Comparison of ENCODE assay signal across 1 cellular context in the genomic region with DNA sequence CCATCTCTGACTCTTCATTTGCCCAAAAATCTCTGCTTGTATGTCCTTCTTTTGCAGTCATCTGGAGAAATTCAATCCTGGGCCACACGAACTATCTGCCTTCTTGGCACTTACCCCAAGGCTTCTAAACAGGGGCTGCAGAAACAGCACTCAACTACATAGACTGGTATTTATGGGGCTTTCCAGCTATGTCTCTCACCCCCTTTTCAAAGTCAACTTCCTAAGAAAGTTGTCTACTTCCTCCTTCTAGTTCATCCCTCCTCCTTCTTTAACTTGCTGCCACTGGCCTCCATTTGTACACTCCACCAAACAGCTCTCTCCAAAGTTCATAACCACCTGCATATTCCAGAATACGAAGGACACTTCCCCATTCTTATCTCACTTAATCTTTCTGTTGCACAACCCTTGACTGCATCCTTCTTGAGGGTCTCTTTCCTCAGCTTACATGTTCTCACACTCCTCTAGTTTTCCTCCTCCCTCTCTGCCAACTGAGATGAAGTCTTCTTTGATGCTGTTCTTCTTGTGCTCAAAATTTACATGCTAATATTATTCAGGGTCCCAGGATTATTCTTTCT.
TF ChIP-seq lines count a peak whose summit lies in the region.

No MANE protein-coding gene starts in this region.

TF ChIP-seq in K562, 482 proteins besides CTCF, POLR2A, EP300 and RAD21:
- TF ChIP-seq PCBP1 (IDR thresholded peaks at IDR 0.05; ENCODE audit: low read depth, low read length, poor library complexity, severe bottlenecking), result no peak
- TF ChIP-seq ZNF24 (IDR thresholded peaks at IDR 0.05), result no peak
- TF ChIP-seq, protein P1, sequence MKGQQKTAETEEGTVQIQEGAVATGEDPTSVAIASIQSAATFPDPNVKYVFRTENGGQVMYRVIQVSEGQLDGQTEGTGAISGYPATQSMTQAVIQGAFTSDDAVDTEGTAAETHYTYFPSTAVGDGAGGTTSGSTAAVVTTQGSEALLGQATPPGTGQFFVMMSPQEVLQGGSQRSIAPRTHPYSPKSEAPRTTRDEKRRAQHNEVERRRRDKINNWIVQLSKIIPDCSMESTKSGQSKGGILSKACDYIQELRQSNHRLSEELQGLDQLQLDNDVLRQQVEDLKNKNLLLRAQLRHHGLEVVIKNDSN (CRISPR knock-in tag; IDR thresholded peaks at IDR 0.05), result no peak
- 0 out of 2 replicates have a peak, but pooled peaks have one; percentile 24 for TF ChIP-seq SMARCA4 (IDR thresholded peaks at IDR 0.05)
- no peak for TF ChIP-seq ZNF431 (CRISPR knock-in tag; IDR thresholded peaks at IDR 0.05)
- TF ChIP-seq ZNF165 (CRISPR knock-in tag; IDR thresholded peaks at IDR 0.05; ENCODE audit: borderline replicate concordance), result no peak
- TF ChIP-seq, protein P2, sequence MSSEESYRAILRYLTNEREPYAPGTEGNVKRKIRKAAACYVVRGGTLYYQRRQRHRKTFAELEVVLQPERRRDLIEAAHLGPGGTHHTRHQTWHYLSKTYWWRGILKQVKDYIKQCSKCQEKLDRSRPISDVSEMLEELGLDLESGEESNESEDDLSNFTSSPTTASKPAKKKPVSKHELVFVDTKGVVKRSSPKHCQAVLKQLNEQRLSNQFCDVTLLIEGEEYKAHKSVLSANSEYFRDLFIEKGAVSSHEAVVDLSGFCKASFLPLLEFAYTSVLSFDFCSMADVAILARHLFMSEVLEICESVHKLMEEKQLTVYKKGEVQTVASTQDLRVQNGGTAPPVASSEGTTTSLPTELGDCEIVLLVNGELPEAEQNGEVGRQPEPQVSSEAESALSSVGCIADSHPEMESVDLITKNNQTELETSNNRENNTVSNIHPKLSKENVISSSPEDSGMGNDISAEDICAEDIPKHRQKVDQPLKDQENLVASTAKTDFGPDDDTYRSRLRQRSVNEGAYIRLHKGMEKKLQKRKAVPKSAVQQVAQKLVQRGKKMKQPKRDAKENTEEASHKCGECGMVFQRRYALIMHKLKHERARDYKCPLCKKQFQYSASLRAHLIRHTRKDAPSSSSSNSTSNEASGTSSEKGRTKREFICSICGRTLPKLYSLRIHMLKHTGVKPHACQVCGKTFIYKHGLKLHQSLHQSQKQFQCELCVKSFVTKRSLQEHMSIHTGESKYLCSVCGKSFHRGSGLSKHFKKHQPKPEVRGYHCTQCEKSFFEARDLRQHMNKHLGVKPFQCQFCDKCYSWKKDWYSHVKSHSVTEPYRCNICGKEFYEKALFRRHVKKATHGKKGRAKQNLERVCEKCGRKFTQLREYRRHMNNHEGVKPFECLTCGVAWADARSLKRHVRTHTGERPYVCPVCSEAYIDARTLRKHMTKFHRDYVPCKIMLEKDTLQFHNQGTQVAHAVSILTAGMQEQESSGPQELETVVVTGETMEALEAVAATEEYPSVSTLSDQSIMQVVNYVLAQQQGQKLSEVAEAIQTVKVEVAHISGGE (CRISPR knock-in tag; IDR thresholded peaks at IDR 0.05), result no peak
- TF ChIP-seq SPI1 (IDR thresholded peaks at IDR 0.05; ENCODE audit: borderline replicate concordance, low read depth, low read length), result peak; percentile 82
- no peak for TF ChIP-seq CBX3 (IDR thresholded peaks at IDR 0.05; ENCODE audit: borderline replicate concordance in 1 of 2, low read length in 2 of 2)
- TF ChIP-seq TCF7 (IDR thresholded peaks at IDR 0.05; ENCODE audit: borderline replicate concordance), result no peak
- TF ChIP-seq RBM22 (IDR thresholded peaks at IDR 0.05; ENCODE audit: low read depth, low read length, poor library complexity, severe bottlenecking), result no peak
- TF ChIP-seq, protein P3, sequence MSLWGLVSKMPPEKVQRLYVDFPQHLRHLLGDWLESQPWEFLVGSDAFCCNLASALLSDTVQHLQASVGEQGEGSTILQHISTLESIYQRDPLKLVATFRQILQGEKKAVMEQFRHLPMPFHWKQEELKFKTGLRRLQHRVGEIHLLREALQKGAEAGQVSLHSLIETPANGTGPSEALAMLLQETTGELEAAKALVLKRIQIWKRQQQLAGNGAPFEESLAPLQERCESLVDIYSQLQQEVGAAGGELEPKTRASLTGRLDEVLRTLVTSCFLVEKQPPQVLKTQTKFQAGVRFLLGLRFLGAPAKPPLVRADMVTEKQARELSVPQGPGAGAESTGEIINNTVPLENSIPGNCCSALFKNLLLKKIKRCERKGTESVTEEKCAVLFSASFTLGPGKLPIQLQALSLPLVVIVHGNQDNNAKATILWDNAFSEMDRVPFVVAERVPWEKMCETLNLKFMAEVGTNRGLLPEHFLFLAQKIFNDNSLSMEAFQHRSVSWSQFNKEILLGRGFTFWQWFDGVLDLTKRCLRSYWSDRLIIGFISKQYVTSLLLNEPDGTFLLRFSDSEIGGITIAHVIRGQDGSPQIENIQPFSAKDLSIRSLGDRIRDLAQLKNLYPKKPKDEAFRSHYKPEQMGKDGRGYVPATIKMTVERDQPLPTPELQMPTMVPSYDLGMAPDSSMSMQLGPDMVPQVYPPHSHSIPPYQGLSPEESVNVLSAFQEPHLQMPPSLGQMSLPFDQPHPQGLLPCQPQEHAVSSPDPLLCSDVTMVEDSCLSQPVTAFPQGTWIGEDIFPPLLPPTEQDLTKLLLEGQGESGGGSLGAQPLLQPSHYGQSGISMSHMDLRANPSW (CRISPR knock-in tag; IDR thresholded peaks at IDR 0.05), result no peak
- TF ChIP-seq, protein P4, sequence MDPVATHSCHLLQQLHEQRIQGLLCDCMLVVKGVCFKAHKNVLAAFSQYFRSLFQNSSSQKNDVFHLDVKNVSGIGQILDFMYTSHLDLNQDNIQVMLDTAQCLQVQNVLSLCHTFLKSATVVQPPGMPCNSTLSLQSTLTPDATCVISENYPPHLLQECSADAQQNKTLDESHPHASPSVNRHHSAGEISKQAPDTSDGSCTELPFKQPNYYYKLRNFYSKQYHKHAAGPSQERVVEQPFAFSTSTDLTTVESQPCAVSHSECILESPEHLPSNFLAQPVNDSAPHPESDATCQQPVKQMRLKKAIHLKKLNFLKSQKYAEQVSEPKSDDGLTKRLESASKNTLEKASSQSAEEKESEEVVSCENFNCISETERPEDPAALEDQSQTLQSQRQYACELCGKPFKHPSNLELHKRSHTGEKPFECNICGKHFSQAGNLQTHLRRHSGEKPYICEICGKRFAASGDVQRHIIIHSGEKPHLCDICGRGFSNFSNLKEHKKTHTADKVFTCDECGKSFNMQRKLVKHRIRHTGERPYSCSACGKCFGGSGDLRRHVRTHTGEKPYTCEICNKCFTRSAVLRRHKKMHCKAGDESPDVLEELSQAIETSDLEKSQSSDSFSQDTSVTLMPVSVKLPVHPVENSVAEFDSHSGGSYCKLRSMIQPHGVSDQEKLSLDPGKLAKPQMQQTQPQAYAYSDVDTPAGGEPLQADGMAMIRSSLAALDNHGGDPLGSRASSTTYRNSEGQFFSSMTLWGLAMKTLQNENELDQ (CRISPR knock-in tag; IDR thresholded peaks at IDR 0.05; ENCODE audit: borderline replicate concordance), result no peak
- no peak for TF ChIP-seq CREB1 (IDR thresholded peaks at IDR 0.05)
- TF ChIP-seq CREB1 (CRISPR knock-in tag; IDR thresholded peaks at IDR 0.05), result no peak
- no peak for TF ChIP-seq TCFL5 (CRISPR knock-in tag; conservative IDR thresholded peaks at IDR 0.05)
- TF ChIP-seq CEBPG (CRISPR knock-in tag; IDR thresholded peaks at IDR 0.05), result peak; percentile 64; the same call in 1 of the 2 replicates
- TF ChIP-seq CEBPG (tag; conservative IDR thresholded peaks at IDR 0.05 in 1 of 2, IDR thresholded peaks at IDR 0.05 in 1 of 2), result peak; percentile 53 to 70; a peak in 3 of 4 replicates
- no peak for TF ChIP-seq TAF7 (tag; IDR thresholded peaks at IDR 0.05)
- no peak for TF ChIP-seq CREM (IDR thresholded peaks at IDR 0.05; ENCODE audit: low read depth)
- TF ChIP-seq SRSF1 (IDR thresholded peaks at IDR 0.05; ENCODE audit: low read depth, low read length), result no peak
- no peak for TF ChIP-seq GABPB2 (CRISPR knock-in tag; conservative IDR thresholded peaks at IDR 0.05)
- TF ChIP-seq ZNF197 (CRISPR knock-in tag; IDR thresholded peaks at IDR 0.05; ENCODE audit: low read depth), result no peak
- TF ChIP-seq, protein P5, sequence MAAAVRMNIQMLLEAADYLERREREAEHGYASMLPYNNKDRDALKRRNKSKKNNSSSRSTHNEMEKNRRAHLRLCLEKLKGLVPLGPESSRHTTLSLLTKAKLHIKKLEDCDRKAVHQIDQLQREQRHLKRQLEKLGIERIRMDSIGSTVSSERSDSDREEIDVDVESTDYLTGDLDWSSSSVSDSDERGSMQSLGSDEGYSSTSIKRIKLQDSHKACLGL (CRISPR knock-in tag; IDR thresholded peaks at IDR 0.05; ENCODE audit: borderline replicate concordance, poor library complexity, severe bottlenecking), result no peak
- peak; percentile 47; the same call in 1 of the 2 replicates for TF ChIP-seq CTBP1 (IDR thresholded peaks at IDR 0.05; ENCODE audit: borderline replicate concordance)
- TF ChIP-seq CEBPB (tag; IDR thresholded peaks at IDR 0.05), result peak; percentile 91
- no peak for TF ChIP-seq KLF6 (CRISPR knock-in tag; IDR thresholded peaks at IDR 0.05; ENCODE audit: borderline replicate concordance)
- TF ChIP-seq SMARCE1 (IDR thresholded peaks at IDR 0.05), result peak; percentile 64; the same call in 1 of the 2 replicates
- TF ChIP-seq GATA2 (CRISPR knock-in tag; IDR thresholded peaks at IDR 0.05), result 0 out of 2 replicates have a peak, but pooled peaks have one; percentile 23
- no peak for TF ChIP-seq MED1 (CRISPR knock-in tag; IDR thresholded peaks at IDR 0.05; ENCODE audit: borderline replicate concordance)
- TF ChIP-seq KAT7 (CRISPR knock-in tag; IDR thresholded peaks at IDR 0.05; ENCODE audit: borderline replicate concordance), result no peak
- peak; percentile 57 to 60; a peak in 3 of 4 replicates for TF ChIP-seq TRIM24 (IDR thresholded peaks at IDR 0.05)
- TF ChIP-seq, protein P6, sequence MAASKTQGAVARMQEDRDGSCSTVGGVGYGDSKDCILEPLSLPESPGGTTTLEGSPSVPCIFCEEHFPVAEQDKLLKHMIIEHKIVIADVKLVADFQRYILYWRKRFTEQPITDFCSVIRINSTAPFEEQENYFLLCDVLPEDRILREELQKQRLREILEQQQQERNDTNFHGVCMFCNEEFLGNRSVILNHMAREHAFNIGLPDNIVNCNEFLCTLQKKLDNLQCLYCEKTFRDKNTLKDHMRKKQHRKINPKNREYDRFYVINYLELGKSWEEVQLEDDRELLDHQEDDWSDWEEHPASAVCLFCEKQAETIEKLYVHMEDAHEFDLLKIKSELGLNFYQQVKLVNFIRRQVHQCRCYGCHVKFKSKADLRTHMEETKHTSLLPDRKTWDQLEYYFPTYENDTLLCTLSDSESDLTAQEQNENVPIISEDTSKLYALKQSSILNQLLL (CRISPR knock-in tag; IDR thresholded peaks at IDR 0.05; ENCODE audit: borderline replicate concordance), result no peak
- no peak for TF ChIP-seq CBX1 (IDR thresholded peaks at IDR 0.05; ENCODE audit: low read depth)
- no peak for TF ChIP-seq TAF15 (IDR thresholded peaks at IDR 0.05; ENCODE audit: low read depth, low read length)
- TF ChIP-seq, protein P7, sequence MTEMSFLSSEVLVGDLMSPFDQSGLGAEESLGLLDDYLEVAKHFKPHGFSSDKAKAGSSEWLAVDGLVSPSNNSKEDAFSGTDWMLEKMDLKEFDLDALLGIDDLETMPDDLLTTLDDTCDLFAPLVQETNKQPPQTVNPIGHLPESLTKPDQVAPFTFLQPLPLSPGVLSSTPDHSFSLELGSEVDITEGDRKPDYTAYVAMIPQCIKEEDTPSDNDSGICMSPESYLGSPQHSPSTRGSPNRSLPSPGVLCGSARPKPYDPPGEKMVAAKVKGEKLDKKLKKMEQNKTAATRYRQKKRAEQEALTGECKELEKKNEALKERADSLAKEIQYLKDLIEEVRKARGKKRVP (CRISPR knock-in tag; IDR thresholded peaks at IDR 0.05), result no peak
- TF ChIP-seq L3MBTL2 (IDR thresholded peaks at IDR 0.05), result peak; percentile 44
- TF ChIP-seq GABPB1 (CRISPR knock-in tag; IDR thresholded peaks at IDR 0.05), result no peak
- TF ChIP-seq ATF1 (CRISPR knock-in tag; IDR thresholded peaks at IDR 0.05), result no peak
- no peak for TF ChIP-seq ATF1 (tag; IDR thresholded peaks at IDR 0.05)
- no peak for TF ChIP-seq NFE2 (IDR thresholded peaks at IDR 0.05; ENCODE audit: low read depth)
- TF ChIP-seq MCM2 (IDR thresholded peaks at IDR 0.05; ENCODE audit: low read depth), result no peak
TF ChIP-seq in K562: peak in this region for 9.
